Comparison of ENCODE assay signal across 8 cellular contexts in the genomic region with DNA sequence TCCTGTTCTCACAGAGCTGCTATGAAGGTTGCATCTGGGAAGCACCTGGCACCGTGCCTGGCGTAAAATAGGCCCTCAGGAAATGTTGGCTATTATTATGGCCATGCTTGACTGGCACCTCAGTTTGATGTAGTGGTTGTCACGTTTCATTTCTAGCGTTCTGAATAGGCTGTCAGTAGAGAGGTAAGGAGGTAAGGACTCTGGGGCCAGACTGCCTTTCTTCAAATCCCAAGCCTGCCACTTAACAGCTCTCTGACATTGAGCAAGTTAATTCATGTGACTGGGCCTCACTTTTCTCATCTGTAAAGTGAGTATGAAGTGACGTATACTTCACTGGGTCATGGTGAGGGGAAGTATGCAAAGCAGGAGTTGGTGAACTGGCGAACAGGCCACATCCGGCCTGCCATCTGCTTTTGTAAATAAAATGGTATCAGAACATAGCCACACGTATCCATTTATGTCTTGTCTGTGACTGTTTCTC.
DNase-seq lines count a peak whose midpoint lies in the region; ATAC-seq and TF ChIP-seq lines count a peak whose summit lies in the region.

No MANE protein-coding gene starts in this region.

- no peak overlapping the region for H3K9ac ChIP-seq in Karpas-422 (ENCODE audit: low read length)

- no peak for TF ChIP-seq POLR2A in esophagus muscularis mucosa (IDR thresholded peaks at IDR 0.05; ENCODE audit: low read depth)

- H3K4me2 ChIP-seq in Karpas-422 (ENCODE audit: low read depth, low read length, poor library complexity, severe bottlenecking), result no peak overlapping the region

- H3K27me3 ChIP-seq in Karpas-422 (ENCODE audit: low read length) (no peaks in the 10 kb centered on the region), esophagus muscularis mucosa (no peaks in the 10 kb centered on the region), foreskin keratinocyte (no peaks in the 10 kb centered on the region), SJCRH30 (peaks cover 10% of the 10 kb centered on the region; the same call in 1 of the 2 replicates)

- DNase-seq in EH (ENCODE audit: low read depth), result peak; percentile 94
- peak; percentile 43 for DNase-seq in Karpas-422
- no peak for DNase-seq in esophagus muscularis mucosa (ENCODE audit: extremely low spot score)
- no peak for DNase-seq in foreskin keratinocyte
- DNase-seq in SJCRH30, result no peak
- DNase-seq in GDM1 (lab: John Stamatoyannopoulos, UW), result no peak
- DNase-seq in globus pallidus (ENCODE audit: low spot score), result no peak

- no peak for TF ChIP-seq EP300 in esophagus muscularis mucosa (IDR thresholded peaks at IDR 0.05)

- no peak overlapping the region for H3K4me3 ChIP-seq in Karpas-422 (ENCODE audit: low read length)
- H3K4me3 ChIP-seq in esophagus muscularis mucosa, result no peak overlapping the region
- no peak overlapping the region for H3K4me3 ChIP-seq in SJCRH30

- no peaks in the 10 kb centered on the region for H3K79me2 ChIP-seq in Karpas-422 (ENCODE audit: low read length)

- H4K20me1 ChIP-seq in Karpas-422 (ENCODE audit: insufficient read depth, low read depth, low read length), result no peaks in the 10 kb centered on the region

- H3K4me1 ChIP-seq in Karpas-422 (ENCODE audit: low read length), result peaks cover 13% of the 10 kb centered on the region
- H3K4me1 ChIP-seq in esophagus muscularis mucosa, result peaks cover 79 to 100% (median 97%) of the 10 kb centered on the region in 4 donors
- H3K4me1 ChIP-seq in foreskin keratinocyte, result no peaks in the 10 kb centered on the region
- H3K4me1 ChIP-seq in SJCRH30, result no peaks in the 10 kb centered on the region

- 46% methylated on average over 8 of the region's 8 CpGs for WGBS in esophagus muscularis mucosa

- H3K36me3 ChIP-seq in Karpas-422 (ENCODE audit: insufficient read depth, low read length), result no peaks in the 10 kb centered on the region
- no peaks in the 10 kb centered on the region for H3K36me3 ChIP-seq in esophagus muscularis mucosa
- no peaks in the 10 kb centered on the region for H3K36me3 ChIP-seq in SJCRH30

- TF ChIP-seq CTCF in esophagus muscularis mucosa (IDR thresholded peaks at IDR 0.05) (no peak), foreskin keratinocyte (conservative IDR thresholded peaks at IDR 0.05) (no peak)

- H2AFZ ChIP-seq in Karpas-422 (ENCODE audit: low read length), result no peak overlapping the region

- no peaks in the 10 kb centered on the region for H3K9me3 ChIP-seq in Karpas-422 (ENCODE audit: low read length)
- no peaks in the 10 kb centered on the region for H3K9me3 ChIP-seq in esophagus muscularis mucosa
- H3K9me3 ChIP-seq in SJCRH30 (replicated peaks), result no peaks in the 10 kb centered on the region

- H3K9me2 ChIP-seq in Karpas-422 (replicated peaks; ENCODE audit: insufficient read depth, low read length), result no peaks in the 10 kb centered on the region

- H3K27ac ChIP-seq in Karpas-422 (ENCODE audit: low read length) (no peak overlapping the region), esophagus muscularis mucosa (replicated peaks in 1 of 4) (peak overlapping the region; percentile 79 to 86 (median 84)), foreskin keratinocyte (no peak overlapping the region), SJCRH30 (no peak overlapping the region)

- ATAC-seq in GM21381 (IDR thresholded peaks at IDR 0.05; ENCODE audit: unreplicated experiment), result peak; percentile 90
- no peak for ATAC-seq in foreskin keratinocyte

- intact Hi-C loops in esophagus muscularis mucosa (cut with DNase I), result no loop called here

Comparison
In these comparisons a context has a peak if more than half of its experiments do, and no peak if none do; other contexts are left out.
1. DNase-seq: peak in EH (single experiment) and Karpas-422 (single experiment); none in esophagus muscularis mucosa (single experiment), foreskin keratinocyte (0 of 2), SJCRH30 (0 of 2), GDM1 (single experiment) and globus pallidus (single experiment).
2. H3K27ac ChIP-seq: peak in esophagus muscularis mucosa (4 of 4); none in Karpas-422 (single experiment), foreskin keratinocyte (single experiment) and SJCRH30 (single experiment).